Comparison of ENCODE assay signal across 13 cellular contexts in the genomic region with DNA sequence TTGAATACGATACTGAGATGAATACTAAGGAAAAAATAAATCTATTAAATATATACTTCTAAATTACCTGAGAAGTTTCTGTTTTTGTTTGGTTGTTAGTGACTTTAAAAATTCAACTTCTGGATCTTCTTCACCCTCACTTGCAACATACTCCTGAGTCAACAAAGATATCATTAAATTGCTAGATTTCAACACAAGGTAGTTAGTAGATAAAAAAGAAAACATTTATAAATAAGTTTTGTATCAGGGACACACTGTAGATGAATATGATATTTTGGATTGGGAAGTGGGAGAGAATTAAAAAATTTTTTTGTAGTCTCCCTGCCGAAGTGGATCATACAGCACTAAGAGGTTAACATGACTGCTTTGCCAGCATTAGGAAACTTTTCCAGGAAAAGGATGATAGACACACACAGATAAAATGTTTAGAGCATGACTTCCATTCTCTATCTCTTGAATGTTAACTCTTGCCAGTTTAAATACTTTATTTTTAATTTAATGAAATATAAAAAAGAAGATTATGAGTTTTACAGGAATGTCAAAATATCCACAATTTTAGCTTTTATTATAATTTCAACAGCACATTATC. TPM values are rescaled to one million over a fixed set of nuclear protein-coding genes. Genes with fewer than 3 reads are reported as not detected.
DNase-seq lines count a peak whose midpoint lies in the region; ATAC-seq and TF ChIP-seq lines count a peak whose summit lies in the region.
"Had no signal": no experiment of that assay in that cellular context is flagged by ENCODE, and none has a peak within 500 bp of the region (broad histone marks: within the 10 kb centered on the region; RNA-seq: fewer than 3 reads in every experiment).

No MANE protein-coding gene starts in this region.

- no peak overlapping the region for H3K4me3 ChIP-seq in right lobe of liver
- H3K4me3 ChIP-seq in PC-9 = no peak overlapping the region
- H3K4me3 ChIP-seq in dorsolateral prefrontal cortex = no peak overlapping the region
- H3K4me3 ChIP-seq: A549 had no signal

- 63% methylated on average over 2 of the region's 2 CpGs for WGBS in right lobe of liver (ENCODE audit: insufficient coverage, low coverage, low lambda C conversion rate, missing lambda C conversion rate)

- intact Hi-C loops in right lobe of liver (cut with DNase I) = no loop called here
- intact Hi-C loops in PC-9 (cut with micrococcal nuclease; ENCODE audit: unreplicated experiment) = no loop called here
- intact Hi-C loops in dorsolateral prefrontal cortex (cut with DNase I) = no loop called here

- no peaks in the 10 kb centered on the region for H3K9me2 ChIP-seq in PC-9 (ENCODE audit: insufficient read depth)

- TF ChIP-seq POLR2A in right lobe of liver (IDR thresholded peaks at IDR 0.05) = no peak

- peak; percentile 24 for DNase-seq in NCI-H226
- DNase-seq in amniotic epithelial cell (ENCODE audit: low read depth) = peak; percentile 45
- DNase-seq in right lobe of liver = no peak
- DNase-seq in PC-9 = no peak
- DNase-seq in dorsolateral prefrontal cortex = no peak
- DNase-seq: Caco-2; CD4-positive, alpha-beta T cell; GF-D8; GOT3 had no signal

- no peak overlapping the region for H2AFZ ChIP-seq in PC-9

- H3K36me3 ChIP-seq in right lobe of liver (peaks cover 0 to 16% (median 2%) of the 10 kb centered on the region in 4 donors), PC-9 (ENCODE audit: low read depth) (peaks cover 17% of the 10 kb centered on the region)

- H3K79me2 ChIP-seq in PC-9 (ENCODE audit: low read depth) = no peaks in the 10 kb centered on the region

- H4K20me1 ChIP-seq in PC-9 (ENCODE audit: insufficient read depth) = no peaks in the 10 kb centered on the region

- H3K4me2 ChIP-seq in PC-9 = no peak overlapping the region
- H3K4me2 ChIP-seq: A549 had no signal

- no peaks in the 10 kb centered on the region for H3F3A ChIP-seq in PC-9 (ENCODE audit: insufficient read depth, low read depth)

- no peak for TF ChIP-seq CTCF in right lobe of liver (IDR thresholded peaks at IDR 0.05)
- TF ChIP-seq CTCF in PC-9 (conservative IDR thresholded peaks at IDR 0.05) = no peak
- TF ChIP-seq CTCF in dorsolateral prefrontal cortex (IDR thresholded peaks at IDR 0.05 in 54 of 56, conservative IDR thresholded peaks at IDR 0.05 in 2 of 56; ENCODE audit: low read depth in 1 of 56, partially characterized antibody in 56 of 56) = no peak

- POLR2A ChIA-PET in PC-9 (lab: Charles Lee; ENCODE audit: unreplicated experiment) = no interaction called here

- no peaks in the 10 kb centered on the region for H3K9me3 ChIP-seq in right lobe of liver
- H3K9me3 ChIP-seq in PC-9 (ENCODE audit: insufficient read depth, low read depth) = no peaks in the 10 kb centered on the region
- H3K9me3 ChIP-seq: A549, Caco-2 had no signal

- H3K4me1 ChIP-seq in right lobe of liver (peaks cover 0 to 9% (median 0%) of the 10 kb centered on the region in 4 donors), PC-9 (replicated peaks; ENCODE audit: insufficient read depth) (no peaks in the 10 kb centered on the region)
- H3K4me1 ChIP-seq: A549, Caco-2 had no signal

- no peaks in the 10 kb centered on the region for H3K27me3 ChIP-seq in right lobe of liver
- no peaks in the 10 kb centered on the region for H3K27me3 ChIP-seq in PC-9 (ENCODE audit: insufficient read depth, low read depth)
- no peaks in the 10 kb centered on the region for H3K27me3 ChIP-seq in dorsolateral prefrontal cortex

- ATAC-seq in right lobe of liver = peak in 3 of 4 donors; percentile 50 to 65 (median 57)
- no peak for ATAC-seq in HG03196 (IDR thresholded peaks at IDR 0.05; ENCODE audit: unreplicated experiment)

- CTCF ChIA-PET in PC-9 (lab: Charles Lee) = interaction anchor here (0.5 to 1.2 kb wide), 5 partner anchors 148 to 1537 kb away, joined by 3 to 6 read pairs (median 4); no protein-coding TSS in a partner anchor

- no TSS peak for BruUV-seq in PC-9 (replicated peaks; lab: Mats Ljungman, UMichigan)

- H3K27ac ChIP-seq in right lobe of liver = no peak overlapping the region
- H3K27ac ChIP-seq in PC-9 = no peak overlapping the region
- no peak overlapping the region for H3K27ac ChIP-seq in dorsolateral prefrontal cortex
- H3K27ac ChIP-seq: A549, C4-2B had no signal

RNA-seq across cellular contexts. Expression of a gene that starts 15.9 kb away (rescaled TPM):
- not detected for total RNA-seq in right lobe of liver
- total RNA-seq in PC-9 (2021) = not detected in 2 replicates
- total RNA-seq in dorsolateral prefrontal cortex = 1 to 10 TPM; 1.3 to 7.0 (median 3.9) TPM
- total RNA-seq: CD4-positive, alpha-beta T cell; HFFc6 had no signal

RNA-seq across cellular contexts. Expression of a gene that starts 44.8 kb away (rescaled TPM):
- 10 to 100 TPM; 13.9 to 21.1 (median 15.7) TPM for total RNA-seq in right lobe of liver
- 26.9 and 28.7 TPM in 2 replicates for total RNA-seq in PC-9 (2021)
- 10 to 100 TPM; 25.5 to 69.3 (median 45.2) TPM for total RNA-seq in dorsolateral prefrontal cortex

Comparison
In these comparisons a context has a peak if more than half of its experiments do, and no peak if none do; other contexts are left out.
1. DNase-seq: peak in NCI-H226 (single experiment) and amniotic epithelial cell (single experiment); none in right lobe of liver (0 of 3), PC-9 (0 of 2) and dorsolateral prefrontal cortex (0 of 10).